ENCODE assay signal across 8 cellular contexts in the genomic region with DNA sequence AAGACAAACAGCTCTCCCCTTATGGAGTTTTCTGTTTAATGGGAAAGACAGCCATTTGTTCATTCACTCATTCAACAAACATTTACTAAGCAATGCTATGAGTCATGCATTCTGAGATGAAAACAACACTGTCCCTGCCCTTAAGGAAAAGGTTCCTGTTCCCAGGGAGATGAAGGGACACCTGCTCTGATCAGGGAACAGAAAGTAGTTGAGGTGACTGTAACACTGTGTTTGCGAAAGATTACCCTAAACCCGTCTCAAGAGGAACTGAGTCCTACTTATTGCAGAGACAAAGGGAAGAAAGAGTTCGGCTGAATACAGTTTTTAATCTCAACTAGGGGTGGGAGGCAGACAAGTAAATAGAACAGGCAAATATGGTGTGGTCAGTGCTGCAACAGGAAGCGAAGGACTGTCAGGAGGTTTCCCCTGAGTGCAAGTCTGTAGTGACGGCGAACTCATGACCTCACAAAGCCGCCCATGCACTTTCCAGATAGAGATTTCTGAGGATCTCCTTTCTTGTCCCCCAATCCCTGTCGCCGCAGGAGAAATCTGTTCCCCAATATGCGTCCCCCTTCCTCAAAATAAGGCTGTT. TPM values are rescaled to one million over a fixed set of nuclear protein-coding genes. Genes with fewer than 3 reads are reported as not detected.
DNase-seq lines count a peak whose midpoint lies in the region; ATAC-seq and TF ChIP-seq lines count a peak whose summit lies in the region.

No MANE protein-coding gene starts in this region.

- H3K4me1 ChIP-seq in SK-N-SH (ENCODE audit: control insufficient read depth in 1 of 2, insufficient read depth in 2 of 2, low read depth in 1 of 2, low read length in 1 of 2) = peaks cover 3 to 12% of the 10 kb centered on the region in 2 experiments; a peak in 3 of 4 replicates
- H3K4me1 ChIP-seq in left lung = peaks cover 17 to 28% of the 10 kb centered on the region in 2 donors

- 0 out of 2 replicates have a peak, but pooled peaks cover 5% of the 10 kb centered on the region for H4K20me1 ChIP-seq in SK-N-SH (ENCODE audit: insufficient read depth)

- no peak for TF ChIP-seq RAD21 in SK-N-SH (IDR thresholded peaks at IDR 0.05; ENCODE audit: low read length)

- H3K9me2 ChIP-seq in SK-N-SH = no peaks in the 10 kb centered on the region

- H2AFZ ChIP-seq in SK-N-SH (ENCODE audit: low read depth) = peak overlapping the region; percentile 91

- POLR2A ChIA-PET in SK-N-SH (lab: Yijun Ruan, JAX) = interaction anchor here (1.8 kb wide), 1 partner anchor 14 kb away, joined by 6 read pairs; no protein-coding TSS in a partner anchor

- 7% methylated on average over 10 of the region's 10 CpGs for WGBS in SK-N-SH (ENCODE audit: low lambda C conversion rate)

- H3K27ac ChIP-seq in SK-N-SH (ENCODE audit: low read depth in 2 of 2, low read length in 1 of 2) (peak overlapping the region; percentile 47 to 70; a peak in 3 of 4 replicates), cingulate gyrus (ENCODE audit: low read depth, low read length) (peak overlapping the region; percentile 82), left lung (peak overlapping the region; percentile 80 to 87)

- intact Hi-C loops in left lung (cut with DNase I) = no loop called here

- TF ChIP-seq CTCF in SK-N-SH (IDR thresholded peaks at IDR 0.05) (no peak), left lung (IDR thresholded peaks at IDR 0.05) (no peak)

- no peaks in the 10 kb centered on the region for H3F3A ChIP-seq in SK-N-SH (replicated peaks; ENCODE audit: insufficient read depth)

- H3K9me3 ChIP-seq in SK-N-SH (no peaks in the 10 kb centered on the region), left lung (no peaks in the 10 kb centered on the region)

- peak; percentile 6 for DNase-seq in stimulated activated CD4-positive, alpha-beta T cell treated with anti-CD3 and anti-CD28 coated beads, Interleukin-12 subunit alpha, Interleukin-12 subunit beta, amount 100 ng/mL, for 4 hours
- DNase-seq in stimulated activated CD4-positive, alpha-beta T cell treated with anti-CD3 and anti-CD28 coated beads, Interleukin-2, amount 100 ng/mL, for 48 hours = no peak
- DNase-seq in SK-N-SH = no peak
- peak in 1 of 2 donors; percentile 54 for DNase-seq in left lung
- peak; percentile 45 for DNase-seq in stimulated activated naive CD8-positive, alpha-beta T cell treated with anti-CD3 and anti-CD28 coated beads, Interleukin-15, Interleukin-2, amounts not matched to agents 100 U/mL and 50 U/mL, for 24 hours
- DNase-seq in DMS79 treated with DMSO at 0.1 percent for 48 hours (lab: John Stamatoyannopoulos, UW) = no peak

- peaks cover 62% of the 10 kb centered on the region for H3K79me2 ChIP-seq in SK-N-SH (ENCODE audit: insufficient read depth)

- H3K36me3 ChIP-seq in SK-N-SH (replicated peaks in 1 of 2; ENCODE audit: control insufficient read depth in 1 of 2, insufficient read depth in 2 of 2, low read length in 1 of 2) (no peaks in the 10 kb centered on the region), left lung (no peaks in the 10 kb centered on the region)

- H3K9ac ChIP-seq in SK-N-SH = peak overlapping the region; percentile 92

- CTCF ChIA-PET in SK-N-SH (lab: Yijun Ruan, JAX) = interaction anchor here (1.0 to 2.6 kb wide), 2 partner anchors 22 to 61 kb away, joined by 3 to 13 read pairs; no protein-coding TSS in a partner anchor

- peak overlapping the region; percentile 78 to 93 for H3K4me3 ChIP-seq in SK-N-SH (ENCODE audit: low read depth in 2 of 2, low read length in 1 of 2)
- peak overlapping the region; percentile 84 to 96 for H3K4me3 ChIP-seq in left lung

- H3K4me2 ChIP-seq in SK-N-SH = peak overlapping the region; percentile 81

- TF ChIP-seq EP300 in SK-N-SH (IDR thresholded peaks at IDR 0.05; ENCODE audit: borderline replicate concordance in 1 of 2, low read depth in 1 of 2, low read length in 1 of 2) = no peak

- ATAC-seq in HG03378 (IDR thresholded peaks at IDR 0.05; ENCODE audit: unreplicated experiment) = peak; percentile 53
- peak; percentile 70 for ATAC-seq in left lung
- ATAC-seq in stimulated activated naive CD8-positive, alpha-beta T cell treated with anti-CD3 and anti-CD28 coated beads, Interleukin-15, Interleukin-2, amounts not matched to agents 100 U/mL and 50 U/mL, for 24 hours = no peak

- H3K27me3 ChIP-seq in SK-N-SH (ENCODE audit: insufficient read depth) (no peaks in the 10 kb centered on the region), left lung (no peaks in the 10 kb centered on the region)

TF ChIP-seq in SK-N-SH, 30 proteins besides CTCF, POLR2A, EP300 and RAD21:
- TF ChIP-seq NRF1 (IDR thresholded peaks at IDR 0.05; ENCODE audit: low read depth, low read length) (no peak), FOSL2 (IDR thresholded peaks at IDR 0.05; ENCODE audit: borderline replicate concordance, low read depth) (0 out of 2 replicates have a peak, but pooled peaks have one; percentile 31)

RNA-seq across cellular contexts. Expression of a gene that starts 0.7 kb away (rescaled TPM):
- 17.3 and 22.3 TPM in 2 replicates for polyA plus RNA-seq in SK-N-SH (2012; rRNA removed)
- 16.2 and 18.5 TPM in 2 replicates for polyA plus RNA-seq in SK-N-SH (2012; cell fraction: cytosol; rRNA removed)
- 32.5 and 40.2 TPM in 2 replicates for polyA plus RNA-seq in SK-N-SH (2012; cell fraction: nucleus; rRNA removed)
- total RNA-seq in left lung = 10 to 100 TPM; 18.6 to 22.7 TPM

Comparison
In these comparisons a context has a peak if more than half of its experiments do, and no peak if none do; other contexts are left out.
1. DNase-seq: peak in stimulated activated CD4-positive, alpha-beta T cell treated with anti-CD3 and anti-CD28 coated beads, Interleukin-12 subunit alpha, Interleukin-12 subunit beta, amount 100 ng/mL, for 4 hours (single experiment) and stimulated activated naive CD8-positive, alpha-beta T cell treated with anti-CD3 and anti-CD28 coated beads, Interleukin-15, Interleukin-2, amounts not matched to agents 100 U/mL and 50 U/mL, for 24 hours (single experiment); none in stimulated activated CD4-positive, alpha-beta T cell treated with anti-CD3 and anti-CD28 coated beads, Interleukin-2, amount 100 ng/mL, for 48 hours (0 of 2), SK-N-SH (single experiment) and DMS79 treated with DMSO at 0.1 percent for 48 hours (single experiment).
2. Peak in every context shown above with its lines, with median percentiles within 50 percentile points of each other: H3K27ac ChIP-seq.